In genomic region chr3:62277470-62277869, GRCh38 we compare ENCODE assay signal across 21 cellular contexts.
DNase-seq lines count a peak whose midpoint lies in the region; ATAC-seq and TF ChIP-seq lines count a peak whose summit lies in the region.
"Had no signal": no experiment of that assay in that cellular context is flagged by ENCODE, and none has a peak within 500 bp of the region (broad histone marks: within the 10 kb centered on the region; RNA-seq: fewer than 3 reads in every experiment).

No MANE protein-coding gene starts in this region.

- 75% methylated on average over 3 of the region's 3 CpGs for WGBS in prostate gland

- peak; percentile 77 for ATAC-seq in SK-N-SH treated with all-trans-retinoic acid at 6 μM for 48 hours
- ATAC-seq in natural killer cell treated with Interleukin-12 subunit alpha and Interleukin-12 subunit beta and Interleukin-15 and Interleukin-18, amount 100 ng/mL, for 72 hours, result no peak
- ATAC-seq: Right ventricle myocardium inferior had no signal

- no peak overlapping the region for H3K27ac ChIP-seq in prostate gland
- H3K27ac ChIP-seq: PC-9, SJSA1 had no signal

- H3K4me1 Mint-ChIP-seq in natural killer cell treated with Interleukin-12 subunit alpha and Interleukin-12 subunit beta and Interleukin-15 and Interleukin-18, amount 100 ng/mL, for 72 hours (ENCODE audit: low read depth in 2 of 2), result no peaks in the 10 kb centered on the region
- H3K4me1 Mint-ChIP-seq in activated CD4-positive, alpha-beta T cell treated with anti-CD3 and anti-CD28 coated beads, Interleukin-2, amount 10 ng/mL, durations not matched to agents 7 days and 5 days, result no peaks in the 10 kb centered on the region
- H3K4me1 Mint-ChIP-seq: B cell; CD8-positive, alpha-beta memory T cell had no signal

- intact Hi-C loops in prostate gland (cut with DNase I), result no loop called here

- no peaks in the 10 kb centered on the region for H3K36me3 ChIP-seq in prostate gland
- H3K36me3 ChIP-seq: MG63, SJSA1 had no signal

- CTCF ChIA-PET in activated CD4-positive, alpha-beta T cell treated with anti-CD3 and anti-CD28 coated beads, Interleukin-2, amount 10 ng/mL, durations not matched to agents 7 days and 5 days (lab: Charles Lee), result no interaction called here

- no peak for TF ChIP-seq POLR2A in prostate gland (IDR thresholded peaks at IDR 0.05)

- no peak overlapping the region for H3K4me3 Mint-ChIP-seq in natural killer cell treated with Interleukin-12 subunit alpha and Interleukin-12 subunit beta and Interleukin-15 and Interleukin-18, amount 100 ng/mL, for 72 hours
- no peak overlapping the region for H3K4me3 Mint-ChIP-seq in activated CD4-positive, alpha-beta T cell treated with anti-CD3 and anti-CD28 coated beads, Interleukin-2, amount 10 ng/mL, durations not matched to agents 7 days and 5 days
- H3K4me3 Mint-ChIP-seq: B cell; CD14-positive monocyte; CD8-positive, alpha-beta memory T cell had no signal

- H3K4me3 ChIP-seq in fibroblast of the aortic adventitia (ENCODE audit: low read depth, low read length), result no peak overlapping the region
- H3K4me3 ChIP-seq in prostate gland, result no peak overlapping the region
- H3K4me3 ChIP-seq: MG63, PC-9, SJSA1 had no signal

- H3K36me3 Mint-ChIP-seq in natural killer cell treated with Interleukin-12 subunit alpha and Interleukin-12 subunit beta and Interleukin-15 and Interleukin-18, amount 100 ng/mL, for 72 hours, result no peaks in the 10 kb centered on the region
- no peaks in the 10 kb centered on the region for H3K36me3 Mint-ChIP-seq in activated CD4-positive, alpha-beta T cell treated with anti-CD3 and anti-CD28 coated beads, Interleukin-2, amount 10 ng/mL, durations not matched to agents 7 days and 5 days (ENCODE audit: low read depth)
- H3K36me3 Mint-ChIP-seq: CD14-positive monocyte; CD8-positive, alpha-beta memory T cell had no signal

- no peaks in the 10 kb centered on the region for H3K4me1 ChIP-seq in prostate gland (replicated peaks)
- H3K4me1 ChIP-seq: SJSA1 had no signal

- H3K27me3 ChIP-seq in prostate gland (replicated peaks; ENCODE audit: insufficient read depth), result no peaks in the 10 kb centered on the region
- H3K27me3 ChIP-seq: MG63, SJSA1 had no signal

- no peak overlapping the region for H3K27ac Mint-ChIP-seq in natural killer cell treated with Interleukin-12 subunit alpha and Interleukin-12 subunit beta and Interleukin-15 and Interleukin-18, amount 100 ng/mL, for 72 hours
- H3K27ac Mint-ChIP-seq in activated CD4-positive, alpha-beta T cell treated with anti-CD3 and anti-CD28 coated beads, Interleukin-2, amount 10 ng/mL, durations not matched to agents 7 days and 5 days, result no peak overlapping the region
- H3K27ac Mint-ChIP-seq: B cell; CD14-positive monocyte; CD8-positive, alpha-beta memory T cell had no signal

- POLR2A ChIA-PET in activated CD4-positive, alpha-beta T cell treated with anti-CD3 and anti-CD28 coated beads, Interleukin-2, amount 10 ng/mL, durations not matched to agents 7 days and 5 days (lab: Charles Lee), result no interaction called here

- no peak for TF ChIP-seq CTCF in fibroblast of the aortic adventitia (IDR thresholded peaks at IDR 0.05; ENCODE audit: insufficient read depth, low read length)
- no peak for TF ChIP-seq CTCF in prostate gland (IDR thresholded peaks at IDR 0.05)

- H3K9me3 ChIP-seq in prostate gland, result no peaks in the 10 kb centered on the region
- H3K9me3 ChIP-seq: MG63, SJSA1 had no signal

- no peaks in the 10 kb centered on the region for H3K27me3 Mint-ChIP-seq in natural killer cell treated with Interleukin-12 subunit alpha and Interleukin-12 subunit beta and Interleukin-15 and Interleukin-18, amount 100 ng/mL, for 72 hours
- H3K27me3 Mint-ChIP-seq in activated CD4-positive, alpha-beta T cell treated with anti-CD3 and anti-CD28 coated beads, Interleukin-2, amount 10 ng/mL, durations not matched to agents 7 days and 5 days, result peaks cover 2% of the 10 kb centered on the region
- H3K27me3 Mint-ChIP-seq: B cell; CD8-positive, alpha-beta memory T cell had no signal

- peaks cover 3% of the 10 kb centered on the region for H3K9me3 Mint-ChIP-seq in natural killer cell treated with Interleukin-12 subunit alpha and Interleukin-12 subunit beta and Interleukin-15 and Interleukin-18, amount 100 ng/mL, for 72 hours
- H3K9me3 Mint-ChIP-seq in activated CD4-positive, alpha-beta T cell treated with anti-CD3 and anti-CD28 coated beads, Interleukin-2, amount 10 ng/mL, durations not matched to agents 7 days and 5 days, result no peaks in the 10 kb centered on the region

- peak; percentile 64 for DNase-seq in NCI-H1694 treated with DMSO at 0.1 percent for 48 hours (lab: John Stamatoyannopoulos, UW)
- DNase-seq in fibroblast of the aortic adventitia (ENCODE audit: low read depth), result peak; percentile 6
- no peak for DNase-seq in natural killer cell treated with Interleukin-12 subunit alpha and Interleukin-12 subunit beta and Interleukin-15 and Interleukin-18, amount 100 ng/mL, for 72 hours (ENCODE audit: low spot score)
- DNase-seq in prostate gland (ENCODE audit: low spot score), result no peak
- no peak for DNase-seq in activated CD4-positive, alpha-beta T cell treated with anti-CD3 and anti-CD28 coated beads, Interleukin-2, amount 10 ng/mL, durations not matched to agents 7 days and 5 days
- DNase-seq in NCI-H2196 (lab: John Stamatoyannopoulos, UW; ENCODE audit: unreplicated experiment), result no peak
- DNase-seq: CD8-positive, alpha-beta memory T cell; DMS153; DND-41; HCEC 1CT; KG1; MG63; NCI-H2081; NCI-H345; NCI-H526; PC-9 had no signal

TF ChIP-seq in SK-N-SH treated with all-trans-retinoic acid at 6 μM for 48 hours, 23 proteins besides CTCF, POLR2A, EP300 and RAD21:
- TF ChIP-seq TCF4 (CRISPR knock-in tag; IDR thresholded peaks at IDR 0.05; ENCODE audit: borderline replicate concordance) (peak; percentile 87), TSHZ2 (CRISPR knock-in tag; IDR thresholded peaks at IDR 0.05) (peak; percentile 72; the same call in 1 of the 2 replicates), RARB (CRISPR knock-in tag; IDR thresholded peaks at IDR 0.05) (no peak)

Comparison
In these comparisons a context has a peak if more than half of its experiments do, and no peak if none do; other contexts are left out.
1. DNase-seq: peak in NCI-H1694 treated with DMSO at 0.1 percent for 48 hours (single experiment) and fibroblast of the aortic adventitia (single experiment); none in natural killer cell treated with Interleukin-12 subunit alpha and Interleukin-12 subunit beta and Interleukin-15 and Interleukin-18, amount 100 ng/mL, for 72 hours (single experiment), prostate gland (single experiment), activated CD4-positive, alpha-beta T cell treated with anti-CD3 and anti-CD28 coated beads, Interleukin-2, amount 10 ng/mL, durations not matched to agents 7 days and 5 days (single experiment) and NCI-H2196 (single experiment).